Comparison of ENCODE assay signal across 15 cellular contexts in the genomic region with DNA sequence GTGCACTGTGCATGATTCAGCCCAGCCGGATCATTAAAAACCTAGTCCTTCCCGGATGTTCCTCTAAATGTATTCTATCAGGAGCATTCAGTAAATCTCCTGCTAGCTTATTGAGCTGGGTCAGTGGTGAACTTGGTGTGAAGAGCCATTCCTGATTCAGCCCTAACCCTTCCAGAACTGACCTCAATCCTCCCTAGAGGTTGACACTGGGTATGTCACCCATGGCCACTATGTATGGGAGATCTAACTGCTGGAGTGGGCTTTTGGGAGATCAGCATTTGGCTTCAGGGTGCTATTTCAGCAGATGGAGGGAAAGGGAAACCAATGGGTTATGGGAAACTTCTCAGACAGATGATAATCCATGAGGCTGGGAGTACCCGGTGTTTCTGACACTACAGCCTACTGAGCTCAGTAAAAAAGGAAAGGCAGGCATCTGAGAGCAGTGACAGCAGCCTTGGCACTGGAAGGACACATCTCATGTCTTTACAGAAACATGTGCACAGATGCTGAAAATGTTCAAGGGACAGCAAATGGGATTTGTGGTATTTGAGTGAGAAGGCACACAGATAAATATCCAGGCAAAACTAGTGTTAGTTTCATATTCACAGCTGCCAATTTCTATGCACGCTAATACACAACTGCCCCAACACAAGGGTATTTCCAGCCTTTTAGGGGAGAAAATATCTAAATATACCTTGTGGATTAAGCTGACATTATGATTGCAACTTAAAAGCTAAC.
DNase-seq lines count a peak whose midpoint lies in the region; ATAC-seq and TF ChIP-seq lines count a peak whose summit lies in the region.
"Had no signal": no experiment of that assay in that cellular context is flagged by ENCODE, and none has a peak within 500 bp of the region (broad histone marks: within the 10 kb centered on the region; RNA-seq: fewer than 3 reads in every experiment).

No MANE protein-coding gene starts in this region.

- no peak for DNase-seq in stimulated activated CD4-positive, alpha-beta T cell treated with anti-CD3 and anti-CD28 coated beads, Interleukin-2, amount 100 ng/mL, for 24 hours
- DNase-seq: activated CD8-positive, alpha-beta T cell treated with anti-CD3 and anti-CD28 coated beads, Interleukin-2, amount 10 ng/mL, durations not matched to agents 7 days and 5 days; NCI-H1105; NCI-H2227 treated with DMSO at 0.1 percent for 48 hours; nephron progenitor cell; sigmoid colon; stimulated activated naive B cell treated with anti-CD40 and anti-IgM and Interleukin-4, amounts not matched to agents 10 μg/mL and 1 μg/mL and 100 μg/mL, for 72 hours; uterus had no signal

- H3K9me3 ChIP-seq in OCI-LY3 (ENCODE audit: insufficient read depth, low read length) (no peaks in the 10 kb centered on the region), skeletal muscle satellite cell (replicated peaks; ENCODE audit: low read length) (no peaks in the 10 kb centered on the region)
- H3K9me3 ChIP-seq: uterus had no signal

- no peaks in the 10 kb centered on the region for H4K20me1 ChIP-seq in OCI-LY3 (ENCODE audit: insufficient read depth, low read length)

- H3K4me1 ChIP-seq in OCI-LY3 (ENCODE audit: low read length): peaks cover 6% of the 10 kb centered on the region; the same call in 1 of the 2 replicates
- H3K4me1 ChIP-seq in skeletal muscle satellite cell (ENCODE audit: control insufficient read depth, insufficient read depth, low read length): peaks cover 53% of the 10 kb centered on the region
- H3K4me1 ChIP-seq: sigmoid colon, uterus had no signal

- H3K36me3 ChIP-seq in OCI-LY3 (replicated peaks; ENCODE audit: low read depth, low read length): no peaks in the 10 kb centered on the region
- no peaks in the 10 kb centered on the region for H3K36me3 ChIP-seq in skeletal muscle satellite cell (ENCODE audit: insufficient read depth, low read length)
- H3K36me3 ChIP-seq: sigmoid colon, uterus had no signal

- no peaks in the 10 kb centered on the region for H3K79me2 ChIP-seq in OCI-LY3 (ENCODE audit: low read length)

- no peak overlapping the region for H3K4me3 ChIP-seq in OCI-LY3 (ENCODE audit: low read length)
- H3K4me3 ChIP-seq in skeletal muscle satellite cell (ENCODE audit: low read length): no peak overlapping the region
- H3K4me3 ChIP-seq: sigmoid colon, uterus had no signal

- H3K27ac ChIP-seq in OCI-LY3 (ENCODE audit: low read length): no peak overlapping the region
- H3K27ac ChIP-seq: sigmoid colon, uterus had no signal

- H3K27me3 ChIP-seq in OCI-LY3 (ENCODE audit: low read depth, low read length) (peaks cover 13% of the 10 kb centered on the region; the same call in 1 of the 2 replicates), skeletal muscle satellite cell (ENCODE audit: control insufficient read depth, insufficient read depth, low read length) (no peaks in the 10 kb centered on the region)
- H3K27me3 ChIP-seq: sigmoid colon, uterus had no signal

- no peak overlapping the region for H3K9ac ChIP-seq in OCI-LY3 (ENCODE audit: low read length)
- peak overlapping the region; percentile 4 for H3K9ac ChIP-seq in skeletal muscle satellite cell (ENCODE audit: low read depth, low read length)

- ATAC-seq in GM18867 (IDR thresholded peaks at IDR 0.05; ENCODE audit: unreplicated experiment) (peak; percentile 63), HG02610 (IDR thresholded peaks at IDR 0.05; ENCODE audit: unreplicated experiment) (peak; percentile 78), GM19351 (IDR thresholded peaks at IDR 0.05; ENCODE audit: unreplicated experiment) (no peak), GM19395 (IDR thresholded peaks at IDR 0.05; ENCODE audit: unreplicated experiment) (no peak)
- ATAC-seq: activated CD8-positive, alpha-beta T cell treated with anti-CD3 and anti-CD28 coated beads, Interleukin-2, amount 10 ng/mL, durations not matched to agents 7 days and 5 days; CD8-positive, alpha-beta T cell; stimulated activated naive B cell treated with anti-CD40 and anti-IgM and Interleukin-4, amounts not matched to agents 10 μg/mL and 1 μg/mL and 100 μg/mL, for 72 hours had no signal

- H2AFZ ChIP-seq in OCI-LY3 (ENCODE audit: low read depth, low read length): no peak overlapping the region

- TF ChIP-seq CTCF in OCI-LY3 (IDR thresholded peaks at IDR 0.05; ENCODE audit: low read depth, low read length): no peak

- peak overlapping the region; percentile 21; the same call in 1 of the 2 replicates for H3K4me2 ChIP-seq in OCI-LY3 (ENCODE audit: low read length)
- no peak overlapping the region for H3K4me2 ChIP-seq in skeletal muscle satellite cell (ENCODE audit: low read length)

Comparison
In these comparisons a context has a peak if more than half of its experiments do, and no peak if none do; other contexts are left out.
1. ATAC-seq: peak in GM18867 (single experiment) and HG02610 (single experiment); none in GM19351 (single experiment) and GM19395 (single experiment).